Comparison of ENCODE assay signal across 12 cellular contexts in the genomic region with DNA sequence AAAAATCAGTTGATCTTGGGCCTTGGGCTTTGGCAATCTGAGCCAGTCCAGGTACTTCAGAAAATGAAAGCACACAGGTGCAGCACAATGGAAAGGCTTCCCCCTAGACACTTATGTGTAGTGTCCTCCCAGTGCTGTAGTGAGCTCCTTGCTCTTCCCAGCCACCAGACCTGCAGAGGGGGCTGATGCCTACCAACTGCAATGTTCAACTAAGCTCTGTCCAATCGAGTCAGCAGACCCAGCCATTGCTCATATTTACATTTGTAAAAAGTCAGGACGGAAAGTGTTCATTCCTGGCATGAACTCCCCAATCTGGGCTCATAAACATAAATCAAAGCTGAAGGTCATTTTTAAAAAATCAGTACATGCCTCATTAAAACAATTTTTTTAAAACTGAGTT.
DNase-seq lines count a peak whose midpoint lies in the region; ATAC-seq, FAIRE-seq and TF ChIP-seq lines count a peak whose summit lies in the region.
"Had no signal": no experiment of that assay in that cellular context is flagged by ENCODE, and none has a peak within 500 bp of the region (broad histone marks: within the 10 kb centered on the region; RNA-seq: fewer than 3 reads in every experiment).

No MANE protein-coding gene starts in this region.

- H3K27ac ChIP-seq in CD4-positive, CD25-positive, alpha-beta regulatory T cell (ENCODE audit: insufficient read depth, low read length, poor library complexity, severe bottlenecking): no peak overlapping the region
- H3K27ac ChIP-seq in MM.1S (ENCODE audit: low read length) (no peak overlapping the region), astrocyte (ENCODE audit: low read depth, low read length) (peak overlapping the region; percentile 96)

- no peaks in the 10 kb centered on the region for H3K27me3 ChIP-seq in CD4-positive, CD25-positive, alpha-beta regulatory T cell (ENCODE audit: control insufficient read depth, insufficient read depth, low read length)
- no peaks in the 10 kb centered on the region for H3K27me3 ChIP-seq in MM.1S (replicated peaks; ENCODE audit: insufficient read depth, low read length)
- H3K27me3 ChIP-seq in astrocyte (ENCODE audit: insufficient read depth, low read length): no peaks in the 10 kb centered on the region

- no peaks in the 10 kb centered on the region for H3K9me3 ChIP-seq in CD4-positive, CD25-positive, alpha-beta regulatory T cell (ENCODE audit: control insufficient read depth in 2 of 2, low read length in 2 of 2)
- H3K9me3 ChIP-seq in MM.1S (replicated peaks; ENCODE audit: insufficient read depth, low read length) (no peaks in the 10 kb centered on the region), astrocyte (ENCODE audit: insufficient read depth, low read depth, low read length) (no peaks in the 10 kb centered on the region)

- no peaks in the 10 kb centered on the region for H4K20me1 ChIP-seq in MM.1S (ENCODE audit: insufficient read depth, low read length)
- H4K20me1 ChIP-seq in astrocyte (ENCODE audit: insufficient read depth, low read length): no peaks in the 10 kb centered on the region

- H3K4me1 ChIP-seq in CD4-positive, CD25-positive, alpha-beta regulatory T cell (ENCODE audit: control insufficient read depth, insufficient read depth, low read length, poor library complexity, severe bottlenecking): peaks cover 14% of the 10 kb centered on the region
- H3K4me1 ChIP-seq in MM.1S (ENCODE audit: low read length) (no peaks in the 10 kb centered on the region), astrocyte (ENCODE audit: insufficient read depth, low read length) (peaks cover 65% of the 10 kb centered on the region)

- no peak for TF ChIP-seq POLR2A in H54 (IDR thresholded peaks at IDR 0.05; ENCODE audit: low read depth, low read length)

- H3K4me3 Mint-ChIP-seq in CD4-positive, CD25-positive, alpha-beta regulatory T cell: no peak overlapping the region
- H3K4me3 Mint-ChIP-seq in astrocyte (ENCODE audit: unreplicated experiment) (no peak overlapping the region), mesothelial cell of epicardium (no peak overlapping the region)
- H3K4me3 Mint-ChIP-seq: neural crest cell; T-helper 1 cell treated with Interleukin-12 subunit alpha and Interleukin-12 subunit beta and Interleukin-4 antibody, amounts not matched to agents 30 μg/mL and 1 μg/mL, for 36 hours had no signal

- H3K27me3 Mint-ChIP-seq in CD4-positive, CD25-positive, alpha-beta regulatory T cell: no peaks in the 10 kb centered on the region
- no peaks in the 10 kb centered on the region for H3K27me3 Mint-ChIP-seq in astrocyte (ENCODE audit: low read depth, unreplicated experiment)
- H3K27me3 Mint-ChIP-seq in mesothelial cell of epicardium (ENCODE audit: low read depth): no peaks in the 10 kb centered on the region

- TF ChIP-seq CTCF in MM.1S (IDR thresholded peaks at IDR 0.05; ENCODE audit: low read length) (0 out of 2 replicates have a peak, but pooled peaks have one; percentile 6), astrocyte (IDR thresholded peaks at IDR 0.05; ENCODE audit: insufficient read depth, low read depth, low read length) (peak; percentile 7), mesothelial cell of epicardium (IDR thresholded peaks at IDR 0.05; ENCODE audit: unreplicated experiment) (no peak)

- H3K4me2 ChIP-seq in MM.1S (ENCODE audit: low read depth, low read length) (no peak overlapping the region), astrocyte (ENCODE audit: low read length) (peak overlapping the region; percentile 61)

- no peaks in the 10 kb centered on the region for H3K36me3 ChIP-seq in CD4-positive, CD25-positive, alpha-beta regulatory T cell (ENCODE audit: control insufficient read depth, insufficient read depth, low read length)
- no peaks in the 10 kb centered on the region for H3K36me3 ChIP-seq in MM.1S (replicated peaks; ENCODE audit: insufficient read depth, low read length)
- H3K36me3 ChIP-seq in astrocyte (ENCODE audit: insufficient read depth, low read length): no peaks in the 10 kb centered on the region

- H3K9ac ChIP-seq in MM.1S (ENCODE audit: low read length) (no peak overlapping the region), astrocyte (ENCODE audit: low read length) (peak overlapping the region; percentile 77)

- no peaks in the 10 kb centered on the region for H3K79me2 ChIP-seq in MM.1S (ENCODE audit: low read length)
- H3K79me2 ChIP-seq in astrocyte (ENCODE audit: insufficient read depth, low read length): peaks cover 80% of the 10 kb centered on the region

- H3K9me3 Mint-ChIP-seq in CD4-positive, CD25-positive, alpha-beta regulatory T cell: no peaks in the 10 kb centered on the region
- H3K9me3 Mint-ChIP-seq in astrocyte (ENCODE audit: unreplicated experiment): no peaks in the 10 kb centered on the region
- no peaks in the 10 kb centered on the region for H3K9me3 Mint-ChIP-seq in mesothelial cell of epicardium
- H3K9me3 Mint-ChIP-seq: neural crest cell; T-helper 1 cell treated with Interleukin-12 subunit alpha and Interleukin-12 subunit beta and Interleukin-4 antibody, amounts not matched to agents 30 μg/mL and 1 μg/mL, for 36 hours had no signal

- DNase-seq in CD4-positive, CD25-positive, alpha-beta regulatory T cell: peak in 1 of 3 donors; percentile 34
- DNase-seq in MM.1S: peak; percentile 44
- DNase-seq in astrocyte (ENCODE audit: low read depth): peak; percentile 80
- DNase-seq in mesothelial cell of epicardium (ENCODE audit: low spot score in 2 of 2, unreplicated experiment in 2 of 2): no peak
- DNase-seq in T-helper 9 cell: no peak
- no peak for DNase-seq in activated effector memory CD4-positive, alpha-beta T cell treated with Interleukin-2 at 50 U/mL for 16 hours
- DNase-seq in H54 (ENCODE audit: insufficient read length, low spot score): no peak
- DNase-seq: activated gamma-delta T cell treated with Interleukin-2 at 50 U/mL for 16 hours, NCI-H2171 had no signal

- FAIRE-seq in astrocyte (lab: Jason Lieb, UNC) (peak; percentile 64), H54 (lab: Jason Lieb, UNC) (no peak)

- no peaks in the 10 kb centered on the region for H3F3A ChIP-seq in MM.1S (ENCODE audit: insufficient read depth, low read length)

- no peak overlapping the region for H3K4me3 ChIP-seq in CD4-positive, CD25-positive, alpha-beta regulatory T cell (ENCODE audit: low read depth, low read length)
- H3K4me3 ChIP-seq in MM.1S (ENCODE audit: low read length): no peak overlapping the region
- no peak overlapping the region for H3K4me3 ChIP-seq in astrocyte (ENCODE audit: insufficient read depth, low read depth, low read length)

- peaks cover 14% of the 10 kb centered on the region for H3K36me3 Mint-ChIP-seq in CD4-positive, CD25-positive, alpha-beta regulatory T cell
- H3K36me3 Mint-ChIP-seq in astrocyte (ENCODE audit: low read depth, unreplicated experiment) (peaks cover 12% of the 10 kb centered on the region), mesothelial cell of epicardium (peaks cover 4% of the 10 kb centered on the region)

- H3K9me2 ChIP-seq in MM.1S (replicated peaks; ENCODE audit: insufficient read depth, low read length): no peaks in the 10 kb centered on the region

- H2AFZ ChIP-seq in MM.1S (ENCODE audit: low read length) (no peak overlapping the region), astrocyte (ENCODE audit: low read depth, low read length) (no peak overlapping the region)

- peaks cover 18 to 43% (median 25%) of the 10 kb centered on the region in 4 donors for H3K4me1 Mint-ChIP-seq in CD4-positive, CD25-positive, alpha-beta regulatory T cell
- H3K4me1 Mint-ChIP-seq in astrocyte (ENCODE audit: low read depth, unreplicated experiment) (peaks cover 37% of the 10 kb centered on the region), mesothelial cell of epicardium (peaks cover 40% of the 10 kb centered on the region)

- H3K27ac Mint-ChIP-seq in CD4-positive, CD25-positive, alpha-beta regulatory T cell: peak overlapping the region in 2 of 3 donors; percentile 2 to 56
- no peak overlapping the region for H3K27ac Mint-ChIP-seq in astrocyte (ENCODE audit: unreplicated experiment)
- H3K27ac Mint-ChIP-seq in mesothelial cell of epicardium: peak overlapping the region; percentile 94
- H3K27ac Mint-ChIP-seq: T-helper 1 cell treated with Interleukin-12 subunit alpha and Interleukin-12 subunit beta and Interleukin-4 antibody, amounts not matched to agents 30 μg/mL and 1 μg/mL, for 36 hours had no signal

- no peak for ATAC-seq in CD4-positive, CD25-positive, alpha-beta regulatory T cell (ENCODE audit: low read depth in 2 of 2)
- ATAC-seq in HG03378 (IDR thresholded peaks at IDR 0.05; ENCODE audit: unreplicated experiment): no peak

Comparison
In these comparisons a context has a peak if more than half of its experiments do, and no peak if none do; other contexts are left out.
1. DNase-seq: peak in MM.1S (single experiment) and astrocyte (single experiment); none in mesothelial cell of epicardium (0 of 2), T-helper 9 cell (single experiment), activated effector memory CD4-positive, alpha-beta T cell treated with Interleukin-2 at 50 U/mL for 16 hours (single experiment) and H54 (single experiment).